In genomic region chr5:113824307-113824706, GRCh38 we compare ENCODE assay signal across 21 cellular contexts.
"Had no signal": no experiment of that assay in that cellular context is flagged by ENCODE, and none has a peak within 500 bp of the region (broad histone marks: within the 10 kb centered on the region; RNA-seq: fewer than 3 reads in every experiment).

No MANE protein-coding gene starts in this region.

- H3K36me3 Mint-ChIP-seq: activated naive CD8-positive, alpha-beta T cell treated with anti-CD3 and anti-CD28 coated beads for 36 hours had no signal

- H3K9me3 Mint-ChIP-seq: activated CD4-positive, alpha-beta memory T cell treated with anti-CD3 and anti-CD28 coated beads, Interleukin-2, amount 10 ng/mL, durations not matched to agents 7 days and 5 days had no signal

- H3K27me3 ChIP-seq: cardiac muscle cell, left lung, right atrium auricular region, thyroid gland had no signal

- H3K27ac ChIP-seq: cardiac muscle cell, epithelial cell of prostate, left lung, prostate gland, right atrium auricular region, thyroid gland had no signal

- H3K27ac Mint-ChIP-seq: activated B cell treated with CpG ODN at 0.5 μM for 24 hours; activated CD4-positive, alpha-beta memory T cell treated with anti-CD3 and anti-CD28 coated beads, Interleukin-2, amount 10 ng/mL, durations not matched to agents 7 days and 5 days; activated naive CD8-positive, alpha-beta T cell treated with anti-CD3 and anti-CD28 coated beads for 36 hours; activated T-helper 17 cell treated with anti-CD3 and anti-CD28 coated beads, Interleukin-2, amount 50 U/mL, for 72 hours; dendritic cell treated with granulocyte-macrophage colony-stimulating factor and Interleukin-4, amounts not matched to agents 40 ng/mL and 50 ng/mL, for 4 days; effector memory CD8-positive, alpha-beta T cell had no signal

- H3K4me3 Mint-ChIP-seq: activated B cell treated with CpG ODN at 0.5 μM for 24 hours; activated CD4-positive, alpha-beta memory T cell treated with anti-CD3 and anti-CD28 coated beads, Interleukin-2, amount 10 ng/mL, durations not matched to agents 7 days and 5 days; activated naive CD8-positive, alpha-beta T cell treated with anti-CD3 and anti-CD28 coated beads for 36 hours; activated T-helper 17 cell treated with anti-CD3 and anti-CD28 coated beads, Interleukin-2, amount 50 U/mL, for 72 hours; dendritic cell treated with granulocyte-macrophage colony-stimulating factor and Interleukin-4, amounts not matched to agents 40 ng/mL and 50 ng/mL, for 4 days; effector memory CD8-positive, alpha-beta T cell had no signal

- H3K4me1 Mint-ChIP-seq: activated B cell treated with CpG ODN at 0.5 μM for 24 hours; activated CD4-positive, alpha-beta memory T cell treated with anti-CD3 and anti-CD28 coated beads, Interleukin-2, amount 10 ng/mL, durations not matched to agents 7 days and 5 days; activated naive CD8-positive, alpha-beta T cell treated with anti-CD3 and anti-CD28 coated beads for 36 hours; activated T-helper 17 cell treated with anti-CD3 and anti-CD28 coated beads, Interleukin-2, amount 50 U/mL, for 72 hours had no signal

- DNase-seq: activated B cell treated with CpG ODN at 0.5 μM for 24 hours; activated CD4-positive, alpha-beta memory T cell treated with anti-CD3 and anti-CD28 coated beads, Interleukin-2, amount 10 ng/mL, durations not matched to agents 7 days and 5 days; activated CD4-positive, alpha-beta T cell treated with anti-CD3 and anti-CD28 coated beads for 48 hours; activated naive CD4-positive, alpha-beta T cell; activated naive CD8-positive, alpha-beta T cell treated with anti-CD3 and anti-CD28 coated beads for 36 hours; activated T-cell treated with anti-CD3 and anti-CD28 coated beads, Interleukin-2, amount 50 U/mL, for 1 hour; amniotic stem cell; effector memory CD8-positive, alpha-beta T cell; foreskin fibroblast; hypothalamus; left lung; stimulated activated CD4-positive, alpha-beta T cell treated with anti-CD3 and anti-CD28 coated beads, Interleukin-12 subunit alpha, Interleukin-12 subunit beta, amount 100 ng/mL, for 4 hours; stimulated activated CD4-positive, alpha-beta T cell treated with anti-CD3 and anti-CD28 coated beads, Interleukin-1b, Interleukin-23, amount 100 ng/mL, for 48 hours; stimulated activated naive CD4-positive, alpha-beta T cell treated with Interleukin-2 at 50 U/mL for 16 hours; thyroid gland had no signal

- H3K4me3 ChIP-seq: cardiac muscle cell, left lung, prostate gland, right atrium auricular region, thyroid gland had no signal

- H3K36me3 ChIP-seq: cardiac muscle cell, left lung, prostate gland, right atrium auricular region, thyroid gland had no signal

- ATAC-seq: activated T-helper 17 cell treated with anti-CD3 and anti-CD28 coated beads, Interleukin-2, amount 50 U/mL, for 72 hours; effector memory CD8-positive, alpha-beta T cell; left lung had no signal

- H3K9me3 ChIP-seq: prostate gland, right atrium auricular region, thyroid gland had no signal

- H3K4me1 ChIP-seq: left lung, prostate gland, right atrium auricular region, thyroid gland had no signal

- H3K27me3 Mint-ChIP-seq: activated B cell treated with CpG ODN at 0.5 μM for 24 hours; activated CD4-positive, alpha-beta memory T cell treated with anti-CD3 and anti-CD28 coated beads, Interleukin-2, amount 10 ng/mL, durations not matched to agents 7 days and 5 days; activated naive CD8-positive, alpha-beta T cell treated with anti-CD3 and anti-CD28 coated beads for 36 hours; dendritic cell treated with granulocyte-macrophage colony-stimulating factor and Interleukin-4, amounts not matched to agents 40 ng/mL and 50 ng/mL, for 4 days; effector memory CD8-positive, alpha-beta T cell had no signal
